In genomic region chr2:196592331-196592911, GRCh38 we compare ENCODE assay signal across 8 cellular contexts. TPM values are rescaled to one million over a fixed set of nuclear protein-coding genes. Genes with fewer than 3 reads are reported as not detected.
DNase-seq lines count a peak whose midpoint lies in the region; FAIRE-seq and TF ChIP-seq lines count a peak whose summit lies in the region.

No MANE protein-coding gene starts in this region.

- no peak for FAIRE-seq in RCC 7860 (lab: Jason Lieb, UNC)

- DNase-seq in GM06990 (ENCODE audit: extremely low read depth, insufficient read length) (no peak), H7 (no peak), NCI-H146 (lab: John Stamatoyannopoulos, UW) (peak; percentile 77), amniotic epithelial cell (ENCODE audit: low read depth) (peak; percentile 6), hepatic stellate cell (ENCODE audit: low spot score) (peak; percentile 34), retina (peak; percentile 83), SIG-M5 (lab: John Stamatoyannopoulos, UW) (no peak), RCC 7860 (ENCODE audit: low spot score) (no peak)

- H3K36me3 ChIP-seq in GM06990 (ENCODE audit: control insufficient read depth, insufficient read depth, low read length) (no peaks in the 10 kb centered on the region), H7 (replicated peaks; ENCODE audit: control insufficient read depth, insufficient read depth, low read length) (no peaks in the 10 kb centered on the region)

- H3K27me3 ChIP-seq in GM06990 (replicated peaks; ENCODE audit: control insufficient read depth, insufficient read depth, low read length) (peaks cover 1% of the 10 kb centered on the region), H7 (ENCODE audit: control insufficient read depth, insufficient read depth, low read length) (peaks cover 22% of the 10 kb centered on the region)

- H3K4me3 ChIP-seq in GM06990 (replicated peaks; ENCODE audit: low read depth, low read length) (peak overlapping the region; percentile 64), H7 (ENCODE audit: insufficient read depth, low read depth, low read length) (peak overlapping the region; percentile 76)

- TF ChIP-seq CTCF in GM06990 (IDR thresholded peaks at IDR 0.05; ENCODE audit: insufficient read depth, low read length, poor library complexity, severe bottlenecking): no peak

RNA-seq across cellular contexts. Expression of gene HECW2, which starts 0.9 kb away (rescaled TPM):
- total RNA-seq in H7 (2014; rRNA removed; shearing (Covaris generic)): 2.1 and 2.2 TPM in 2 replicates

RNA-seq across cellular contexts. Expression of gene CCDC150, which starts 47.1 kb away (rescaled TPM):
- 18.4 and 27.7 TPM in 2 replicates for total RNA-seq in H7 (2014; rRNA removed; shearing (Covaris generic))

Comparison
In these comparisons a context has a peak if more than half of its experiments do, and no peak if none do; other contexts are left out.
1. DNase-seq: peak in NCI-H146 (single experiment), amniotic epithelial cell (single experiment), hepatic stellate cell (single experiment) and retina (single experiment); none in GM06990 (single experiment), H7 (single experiment), SIG-M5 (single experiment) and RCC 7860 (single experiment).